In genomic region chr11:68670208-68670992, GRCh38 we compare ENCODE assay signal across 2 cellular contexts.
TF ChIP-seq lines count a peak whose summit lies in the region.

No MANE protein-coding gene starts in this region.

TF ChIP-seq in IMR-90, 13 proteins besides CTCF, POLR2A, EP300 and RAD21:
- TF ChIP-seq SMC3 (IDR thresholded peaks at IDR 0.05; ENCODE audit: low read depth, low read length), result no peak
- TF ChIP-seq MXI1 (IDR thresholded peaks at IDR 0.05; ENCODE audit: borderline replicate concordance, low read depth, low read length), result no peak
- no peak for TF ChIP-seq USF2 (IDR thresholded peaks at IDR 0.05; ENCODE audit: low read depth, low read length)
- no peak for TF ChIP-seq FOS (IDR thresholded peaks at IDR 0.05; ENCODE audit: low read depth, low read length)
- no peak for TF ChIP-seq NFE2L2 (IDR thresholded peaks at IDR 0.05; ENCODE audit: low read depth, low read length)
- no peak for TF ChIP-seq BHLHE40 (IDR thresholded peaks at IDR 0.05; ENCODE audit: low read depth, low read length)
- no peak for TF ChIP-seq RCOR1 (IDR thresholded peaks at IDR 0.05; ENCODE audit: insufficient replicate concordance, low read length)
- no peak for TF ChIP-seq MAFK (IDR thresholded peaks at IDR 0.05; ENCODE audit: low read depth, low read length)
- TF ChIP-seq CHD1 (IDR thresholded peaks at IDR 0.05; ENCODE audit: low read depth, low read length), result no peak
- no peak for TF ChIP-seq MAZ (IDR thresholded peaks at IDR 0.05; ENCODE audit: borderline replicate concordance, low read depth, low read length)
- no peak for TF ChIP-seq RFX5 (IDR thresholded peaks at IDR 0.05; ENCODE audit: low read depth, low read length)
- TF ChIP-seq CEBPB (IDR thresholded peaks at IDR 0.05; ENCODE audit: low read depth, low read length), result no peak
- TF ChIP-seq ELK1 (IDR thresholded peaks at IDR 0.05; ENCODE audit: borderline replicate concordance, low read depth, low read length), result no peak

TF ChIP-seq in H1, 55 proteins besides CTCF, POLR2A, EP300 and RAD21:
- TF ChIP-seq GABPA (IDR thresholded peaks at IDR 0.05; ENCODE audit: borderline replicate concordance, insufficient read depth, low read length), result no peak
- TF ChIP-seq SIRT6 (IDR thresholded peaks at IDR 0.05; ENCODE audit: low read length), result no peak
- TF ChIP-seq BRCA1 (IDR thresholded peaks at IDR 0.05; ENCODE audit: low read depth, low read length), result no peak
- TF ChIP-seq PHF8 (conservative IDR thresholded peaks at IDR 0.05; ENCODE audit: low read depth, low read length), result no peak
- TF ChIP-seq CTBP2 (IDR thresholded peaks at IDR 0.05; ENCODE audit: borderline replicate concordance, insufficient read depth, insufficient read length, low read length), result no peak
- no peak for TF ChIP-seq TCF12 (IDR thresholded peaks at IDR 0.05; ENCODE audit: low read depth, low read length)
- TF ChIP-seq SP1 (IDR thresholded peaks at IDR 0.05; ENCODE audit: low read depth, low read length), result no peak
- no peak for TF ChIP-seq EGR1 (IDR thresholded peaks at IDR 0.05; ENCODE audit: borderline replicate concordance, low read depth, low read length)
- TF ChIP-seq MAFK (IDR thresholded peaks at IDR 0.05; ENCODE audit: low read depth, low read length), result no peak
- no peak for TF ChIP-seq TAF7 (optimal IDR thresholded peaks at IDR 0.05; ENCODE audit: borderline replicate concordance, low read depth, low read length)
- TF ChIP-seq SAP30 (IDR thresholded peaks at IDR 0.05; ENCODE audit: insufficient read depth, insufficient replicate concordance, low read length), result no peak
- no peak for TF ChIP-seq FOSL1 (IDR thresholded peaks at IDR 0.05; ENCODE audit: insufficient read depth, low read depth, low read length)
- TF ChIP-seq POU5F1 (IDR thresholded peaks at IDR 0.05; ENCODE audit: low read depth, low read length), result no peak
- TF ChIP-seq CEBPB (IDR thresholded peaks at IDR 0.05; ENCODE audit: low read depth, low read length), result no peak
- no peak for TF ChIP-seq CHD1 (IDR thresholded peaks at IDR 0.05; ENCODE audit: low read depth, low read length)
- TF ChIP-seq HDAC6 (IDR thresholded peaks at IDR 0.05; ENCODE audit: low read depth, low read length), result no peak
TF ChIP-seq in H1: peak in this region for 0.
